30 cellular contexts compared by ENCODE assay signal in the genomic region with DNA sequence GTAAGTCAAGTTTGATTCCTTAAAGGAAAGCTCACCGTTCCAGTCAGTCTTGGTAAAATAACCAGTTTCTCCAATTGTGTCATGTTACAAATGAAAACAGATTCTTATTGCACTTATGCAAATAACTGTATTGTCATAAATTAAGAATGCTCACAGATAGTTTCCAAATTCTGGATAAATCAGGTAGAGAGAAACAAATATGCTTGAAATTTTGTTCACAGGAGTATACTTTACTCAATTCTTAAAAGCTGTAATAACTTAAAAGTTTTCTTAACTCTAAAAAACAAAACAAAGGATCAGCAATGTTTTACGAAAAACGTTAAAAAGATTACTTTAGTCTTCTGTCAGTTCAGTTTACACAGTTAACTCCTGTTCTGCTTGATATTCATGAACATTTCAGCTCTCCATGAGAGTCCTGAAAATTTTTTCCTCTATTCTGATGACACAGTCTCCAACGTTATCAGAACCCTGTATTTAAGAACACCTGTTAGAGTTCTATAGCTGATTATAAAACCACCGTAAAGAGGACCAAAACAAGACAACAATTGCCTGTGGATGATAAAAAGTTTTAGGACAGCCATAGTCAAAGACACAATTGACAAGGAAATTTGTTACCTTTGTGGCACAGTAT. TPM values are rescaled to one million over a fixed set of nuclear protein-coding genes. Genes with fewer than 3 reads are reported as not detected.
"Had no signal": no experiment of that assay in that cellular context is flagged by ENCODE, and none has a peak within 500 bp of the region (broad histone marks: within the 10 kb centered on the region; RNA-seq: fewer than 3 reads in every experiment).

No MANE protein-coding gene starts in this region.

- H3K36me3 ChIP-seq: colonic mucosa, esophagus squamous epithelium, gastrocnemius medialis, heart right ventricle, left lung, lower lobe of right lung had no signal

- FAIRE-seq: keratinocyte had no signal

- H3K4me1 ChIP-seq: colonic mucosa, gastrocnemius medialis, heart right ventricle, left lung, lower lobe of right lung had no signal

- H3K27me3 ChIP-seq: colonic mucosa, gastrocnemius medialis had no signal

- H3K27ac ChIP-seq: colonic mucosa, epithelial cell of prostate, esophagus squamous epithelium, gastrocnemius medialis, heart right ventricle, left lung, lower lobe of right lung had no signal

- H3K4me3 ChIP-seq: colonic mucosa, esophagus squamous epithelium, gastrocnemius medialis, heart right ventricle, left lung, lower lobe of right lung, mucosa of descending colon had no signal

- ATAC-seq: effector memory CD8-positive, alpha-beta T cell; esophagus mucosa; gastrocnemius medialis; heart right ventricle; left cardiac atrium; left lung; left ventricle myocardium superior; lower lobe of right lung; mucosa of descending colon; naive thymus-derived CD8-positive, alpha-beta T cell had no signal

- H3K9me3 ChIP-seq: colonic mucosa, esophagus squamous epithelium, gastrocnemius medialis, lower lobe of right lung, mucosa of descending colon had no signal

- DNase-seq: colonic mucosa; cortex of kidney; effector CD8-positive, alpha-beta T cell; effector memory CD8-positive, alpha-beta T cell; endodermal cell; erythroblast; esophagus squamous epithelium; foreskin fibroblast; foreskin melanocyte; gastrocnemius medialis; glutamatergic neuron; head of caudate nucleus; heart right ventricle; hippocampal formation; left cardiac atrium; left lung; left ventricle myocardium superior; lower lobe of right lung; mucosa of descending colon; naive B cell; naive thymus-derived CD8-positive, alpha-beta T cell had no signal

RNA-seq across cellular contexts. Expression of a gene that starts 4.4 kb away (rescaled TPM):
- total RNA-seq: dermis microvascular lymphatic vessel endothelial cell; esophagus mucosa; glomerular endothelial cell; kidney epithelial cell; left lung; left ventricle myocardium superior; lower lobe of right lung; lung microvascular endothelial cell; mesenteric fat pad; myocyte; naive thymus-derived CD8-positive, alpha-beta T cell had no signal
- polyA plus RNA-seq: heart right ventricle; keratinocyte; naive thymus-derived CD8-positive, alpha-beta T cell had no signal

RNA-seq across cellular contexts. Expression of a gene that starts 27.9 kb away (rescaled TPM):
- total RNA-seq: esophagus mucosa; esophagus squamous epithelium; kidney epithelial cell; lower lobe of right lung; naive thymus-derived CD8-positive, alpha-beta T cell had no signal
- polyA plus RNA-seq: keratinocyte; naive thymus-derived CD8-positive, alpha-beta T cell had no signal
